Comparison of ENCODE assay signal across 30 cellular contexts in the genomic region with DNA sequence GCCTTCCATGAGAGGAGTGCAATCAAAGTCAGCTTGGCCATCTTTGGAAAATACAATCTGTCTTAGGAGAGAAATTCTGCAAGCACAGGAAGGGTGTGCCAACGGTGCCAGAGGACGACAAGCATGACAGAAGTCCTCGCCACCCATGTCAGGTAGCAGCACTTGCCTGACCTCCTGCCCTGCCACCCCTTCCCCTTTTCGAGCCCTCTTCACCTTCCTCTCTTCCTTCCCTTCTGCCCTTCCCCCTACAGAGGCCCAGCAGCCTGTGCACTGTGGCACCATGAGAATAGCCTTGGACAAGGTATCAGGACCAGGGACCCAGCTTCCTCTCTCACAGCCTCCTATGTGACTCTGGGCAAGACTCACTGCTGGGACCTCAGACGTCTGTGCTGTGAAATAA. TPM values are rescaled to one million over a fixed set of nuclear protein-coding genes. Genes with fewer than 3 reads are reported as not detected.
"Had no signal": no experiment of that assay in that cellular context is flagged by ENCODE, and none has a peak within 500 bp of the region (broad histone marks: within the 10 kb centered on the region; RNA-seq: fewer than 3 reads in every experiment).

No MANE protein-coding gene starts in this region.

- H3K79me2 ChIP-seq: parathyroid adenoma had no signal

- H3K4me3 ChIP-seq: ovary, psoas muscle, right lobe of liver, sigmoid colon, stomach, thoracic aorta, thyroid gland, tibial nerve, upper lobe of left lung, vagina had no signal

- H3K4me3 Mint-ChIP-seq: natural killer cell treated with Interleukin-12 subunit alpha and Interleukin-12 subunit beta and Interleukin-15 and Interleukin-18, amount 100 ng/mL, for 72 hours; nephron progenitor cell; neural crest cell; stimulated activated effector memory CD8-positive, alpha-beta T cell treated with anti-CD3 and anti-CD28 coated beads, Interleukin-12 subunit alpha, Interleukin-12 subunit beta, amount 100 ng/mL, for 72 hours; stimulated activated naive B cell treated with anti-CD40 and anti-IgM and Interleukin-4, amounts not matched to agents 10 μg/mL and 1 μg/mL and 100 μg/mL, for 72 hours; stimulated activated naive CD8-positive, alpha-beta T cell treated with anti-CD3 and anti-CD28 coated beads, Interleukin-15, Interleukin-2, amounts not matched to agents 100 ng/mL and 50 ng/mL, for 24 hours had no signal

- ATAC-seq: natural killer cell treated with Interleukin-12 subunit alpha and Interleukin-12 subunit beta and Interleukin-15 and Interleukin-18, amount 100 ng/mL, for 72 hours; psoas muscle; right cardiac atrium; right lobe of liver; stimulated activated effector memory CD8-positive, alpha-beta T cell treated with anti-CD3 and anti-CD28 coated beads, Interleukin-12 subunit alpha, Interleukin-12 subunit beta, amount 100 ng/mL, for 72 hours; stimulated activated naive B cell treated with anti-CD40 and anti-IgM and Interleukin-4, amounts not matched to agents 10 μg/mL and 1 μg/mL and 100 μg/mL, for 72 hours had no signal

- FAIRE-seq: small intestine, urothelium cell line had no signal

- H3K27ac Mint-ChIP-seq: natural killer cell treated with Interleukin-12 subunit alpha and Interleukin-12 subunit beta and Interleukin-15 and Interleukin-18, amount 100 ng/mL, for 72 hours; nephron progenitor cell; progenitor cell of endocrine pancreas; stimulated activated effector memory CD8-positive, alpha-beta T cell treated with anti-CD3 and anti-CD28 coated beads, Interleukin-12 subunit alpha, Interleukin-12 subunit beta, amount 100 ng/mL, for 72 hours; stimulated activated naive B cell treated with anti-CD40 and anti-IgM and Interleukin-4, amounts not matched to agents 10 μg/mL and 1 μg/mL and 100 μg/mL, for 72 hours; stimulated activated naive CD8-positive, alpha-beta T cell treated with anti-CD3 and anti-CD28 coated beads, Interleukin-15, Interleukin-2, amounts not matched to agents 100 ng/mL and 50 ng/mL, for 24 hours had no signal

- DNase-seq: nephron progenitor cell; occipital lobe; ovary; posterior cingulate gyrus; psoas muscle; right cardiac atrium; right lobe of liver; sigmoid colon; small intestine; stimulated activated CD4-positive, alpha-beta T cell treated with anti-CD3 and anti-CD28 coated beads, Interleukin-15, amount 100 ng/mL, for 24 hours; stimulated activated CD4-positive, alpha-beta T cell treated with anti-CD3 and anti-CD28 coated beads, Interleukin-2, amount 100 ng/mL, for 24 hours; stimulated activated CD4-positive, alpha-beta T cell treated with anti-CD3 and anti-CD28 coated beads, Interleukin-2, amount 100 ng/mL, for 48 hours; stimulated activated CD4-positive, alpha-beta T cell treated with anti-CD3 and anti-CD28 coated beads, Interleukin-4, amount 100 ng/mL, for 24 hours; stimulated activated naive B cell treated with anti-CD40 and anti-IgM and Interleukin-4, amounts not matched to agents 10 μg/mL and 1 μg/mL and 100 μg/mL, for 72 hours; stimulated activated naive CD4-positive, alpha-beta T cell treated with Interleukin-2 at 50 U/mL for 16 hours; stomach; thyroid gland; trophoblast cell; upper lobe of left lung had no signal

- H3K9me3 ChIP-seq: ovary, right lobe of liver, thoracic aorta, thyroid gland, vagina had no signal

- H3K27me3 ChIP-seq: ovary, right lobe of liver, sigmoid colon, stomach, thyroid gland, tibial nerve, upper lobe of left lung, vagina had no signal

- H3K4me1 ChIP-seq: parathyroid adenoma, psoas muscle, right lobe of liver, sigmoid colon, stomach, thyroid gland, tibial nerve, upper lobe of left lung, vagina had no signal

- H2AFZ ChIP-seq: parathyroid adenoma had no signal

- H3K4me1 Mint-ChIP-seq: nephron progenitor cell; neural crest cell; stimulated activated effector memory CD8-positive, alpha-beta T cell treated with anti-CD3 and anti-CD28 coated beads, Interleukin-12 subunit alpha, Interleukin-12 subunit beta, amount 100 ng/mL, for 72 hours; stimulated activated naive B cell treated with anti-CD40 and anti-IgM and Interleukin-4, amounts not matched to agents 10 μg/mL and 1 μg/mL and 100 μg/mL, for 72 hours had no signal

- H3K36me3 Mint-ChIP-seq: natural killer cell treated with Interleukin-12 subunit alpha and Interleukin-12 subunit beta and Interleukin-15 and Interleukin-18, amount 100 ng/mL, for 72 hours; stimulated activated effector memory CD8-positive, alpha-beta T cell treated with anti-CD3 and anti-CD28 coated beads, Interleukin-12 subunit alpha, Interleukin-12 subunit beta, amount 100 ng/mL, for 72 hours; stimulated activated naive B cell treated with anti-CD40 and anti-IgM and Interleukin-4, amounts not matched to agents 10 μg/mL and 1 μg/mL and 100 μg/mL, for 72 hours had no signal

- H3K36me3 ChIP-seq: ovary, right lobe of liver, sigmoid colon, stomach, thoracic aorta, thyroid gland, tibial nerve, upper lobe of left lung, vagina had no signal

- H3K9me3 Mint-ChIP-seq: stimulated activated effector memory CD8-positive, alpha-beta T cell treated with anti-CD3 and anti-CD28 coated beads, Interleukin-12 subunit alpha, Interleukin-12 subunit beta, amount 100 ng/mL, for 72 hours; stimulated activated naive CD8-positive, alpha-beta T cell treated with anti-CD3 and anti-CD28 coated beads, Interleukin-15, Interleukin-2, amounts not matched to agents 100 ng/mL and 50 ng/mL, for 24 hours had no signal

- H3K9ac ChIP-seq: parathyroid adenoma had no signal

- H3K27ac ChIP-seq: ovary, parathyroid adenoma, psoas muscle, right lobe of liver, sigmoid colon, stomach, thoracic aorta, thyroid gland, tibial nerve, upper lobe of left lung, vagina had no signal

RNA-seq across cellular contexts. Expression of a gene that starts 5.3 kb away (rescaled TPM):
- total RNA-seq: natural killer cell treated with Interleukin-12 subunit alpha and Interleukin-12 subunit beta and Interleukin-15 and Interleukin-18, amount 100 ng/mL, for 72 hours; renal cortical epithelial cell had no signal
